In genomic region chr3:11591006-11591360, GRCh38 we compare ENCODE assay signal across 1 cellular context.
TF ChIP-seq lines count a peak whose summit lies in the region.

No MANE protein-coding gene starts in this region.

TF ChIP-seq in GM23338, 12 proteins besides CTCF, POLR2A, EP300 and RAD21 (continued from another document):
- TF ChIP-seq REST (IDR thresholded peaks at IDR 0.05; ENCODE audit: unreplicated experiment) (no peak), ETS1 (IDR thresholded peaks at IDR 0.05) (no peak)
TF ChIP-seq in GM23338: peak in this region for 0.
